9 cellular contexts compared by ENCODE assay signal in genomic region chr2:121530210-121530562, GRCh38. TPM values are rescaled to one million over a fixed set of nuclear protein-coding genes. Genes with fewer than 3 reads are reported as not detected.
DNase-seq lines count a peak whose midpoint lies in the region; ATAC-seq and TF ChIP-seq lines count a peak whose summit lies in the region.
"Had no signal": no experiment of that assay in that cellular context is flagged by ENCODE, and none has a peak within 500 bp of the region (broad histone marks: within the 10 kb centered on the region; RNA-seq: fewer than 3 reads in every experiment).

No MANE protein-coding gene starts in this region.

- H3K4me1 Mint-ChIP-seq in activated naive CD8-positive, alpha-beta T cell (ENCODE audit: low read depth): peaks cover 54% of the 10 kb centered on the region

- no peaks in the 10 kb centered on the region for H3K9me3 ChIP-seq in psoas muscle

- peak overlapping the region; percentile 98 for H3K27ac Mint-ChIP-seq in activated naive CD8-positive, alpha-beta T cell

- no peaks in the 10 kb centered on the region for H3K36me3 Mint-ChIP-seq in activated naive CD8-positive, alpha-beta T cell

- H3K9me3 Mint-ChIP-seq in activated naive CD8-positive, alpha-beta T cell (ENCODE audit: low read depth): no peaks in the 10 kb centered on the region

- H3K27me3 ChIP-seq in GM06990 (replicated peaks; ENCODE audit: control insufficient read depth, insufficient read depth, low read length) (no peaks in the 10 kb centered on the region), psoas muscle (ENCODE audit: insufficient read depth in 3 of 3, low read length in 2 of 3) (no peaks in the 10 kb centered on the region)

- no peak for TF ChIP-seq CTCF in GM06990 (IDR thresholded peaks at IDR 0.05; ENCODE audit: insufficient read depth, low read length, poor library complexity, severe bottlenecking)
- TF ChIP-seq CTCF in psoas muscle (IDR thresholded peaks at IDR 0.05): no peak

- peaks cover 2% of the 10 kb centered on the region; the same call in 1 of the 2 replicates for H3K36me3 ChIP-seq in GM06990 (ENCODE audit: control insufficient read depth, insufficient read depth, low read length)
- peaks cover 3 to 10% of the 10 kb centered on the region in 2 donors for H3K36me3 ChIP-seq in psoas muscle (ENCODE audit: insufficient read depth in 1 of 2, low read depth in 1 of 2)

- intact Hi-C loops in left cardiac atrium (cut with DNase I) (loop anchor here (5.0 to 10.0 kb wide), 3 partner anchors 65 to 167 kb away; partner anchors contain the start of gene CLASP1 (in 1 of the 2)), psoas muscle (cut with DNase I) (loop anchor here (2.0 to 5.0 kb wide), 5 partner anchors 37 to 207 kb away; partner anchors contain the start of genes CLASP1 (in 2 of the 2) and NIFK (in 1 of the 2))

- 0 to 1% (median 0%) methylated on average over 24 of the region's 24 CpGs for WGBS in psoas muscle, 3 donors

- H3K4me3 ChIP-seq in GM06990 (replicated peaks; ENCODE audit: low read depth, low read length) (peak overlapping the region; percentile 91), psoas muscle (peak overlapping the region; percentile 89)

- peaks cover 43% of the 10 kb centered on the region for H3K4me1 ChIP-seq in psoas muscle

- DNase-seq in 8988T: peak; percentile 58
- peak; percentile 86 for DNase-seq in GM06990 (ENCODE audit: extremely low read depth, insufficient read length)
- DNase-seq in NCI-H1417 treated with DMSO at 0.1 percent for 48 hours (lab: John Stamatoyannopoulos, UW): peak; percentile 41
- peak; percentile 79 for DNase-seq in left cardiac atrium
- peak; percentile 71 to 85 for DNase-seq in psoas muscle
- DNase-seq in NAMALWA (ENCODE audit: low spot score): no peak

- no peaks in the 10 kb centered on the region for H3K27me3 Mint-ChIP-seq in activated naive CD8-positive, alpha-beta T cell

- ATAC-seq in HG02571 (IDR thresholded peaks at IDR 0.05; ENCODE audit: unreplicated experiment) (peak; percentile 48), left cardiac atrium (peak; percentile 73 to 82), psoas muscle (peak; percentile 63 to 68 (median 65))

- H3K4me3 Mint-ChIP-seq in activated naive CD8-positive, alpha-beta T cell: peak overlapping the region; percentile 96

- peak overlapping the region; percentile 99 for H3K27ac ChIP-seq in psoas muscle

RNA-seq across cellular contexts. Expression of gene RNU4ATAC, which starts 0.5 kb away (rescaled TPM):
- total RNA-seq in left cardiac atrium (10 to 100 TPM in 1 of 2 donors, not detected in 1; 24.3 TPM), psoas muscle (not detected)
- not detected for polyA plus RNA-seq in psoas muscle
- total RNA-seq: T-helper 2 cell treated with Interferon-gamma antibody and Interleukin-4, amounts not matched to agents 100 ng/mL and 5 ng/mL, for 36 hours had no signal
